In genomic region chr20:62710886-62711702, GRCh38 we compare ENCODE assay signal across 11 cellular contexts. TPM values are rescaled to one million over a fixed set of nuclear protein-coding genes. Genes with fewer than 3 reads are reported as not detected.
DNase-seq lines count a peak whose midpoint lies in the region; ATAC-seq, FAIRE-seq and TF ChIP-seq lines count a peak whose summit lies in the region.
"Had no signal": no experiment of that assay in that cellular context is flagged by ENCODE, and none has a peak within 500 bp of the region (broad histone marks: within the 10 kb centered on the region; RNA-seq: fewer than 3 reads in every experiment).

No MANE protein-coding gene starts in this region.

- H3K27me3 ChIP-seq in right cardiac atrium (ENCODE audit: control insufficient read depth, insufficient read depth) (no peaks in the 10 kb centered on the region), PC-9 (ENCODE audit: insufficient read depth, low read depth) (no peaks in the 10 kb centered on the region), bronchial epithelial cell (ENCODE audit: control insufficient read depth, insufficient read depth, low read length) (peaks cover 57% of the 10 kb centered on the region), stomach (peaks cover 24 to 84% (median 41%) of the 10 kb centered on the region in 3 donors)

- TF ChIP-seq CTCF in PC-9 (conservative IDR thresholded peaks at IDR 0.05) (no peak), bronchial epithelial cell (IDR thresholded peaks at IDR 0.05; ENCODE audit: insufficient read depth, low read length, severe bottlenecking) (no peak), stomach (IDR thresholded peaks at IDR 0.05) (no peak)

- no peak for FAIRE-seq in bronchial epithelial cell (lab: Jason Lieb, UNC)
- FAIRE-seq: small intestine had no signal

- H3K36me3 ChIP-seq in PC-9 (ENCODE audit: low read depth) (no peaks in the 10 kb centered on the region), bronchial epithelial cell (ENCODE audit: control insufficient read depth, insufficient read depth, low read length) (no peaks in the 10 kb centered on the region), stomach (no peaks in the 10 kb centered on the region)

- TF ChIP-seq POLR2A in stomach (IDR thresholded peaks at IDR 0.05) = no peak

- peak overlapping the region; percentile 73 for H3K4me2 ChIP-seq in PC-9

- H4K20me1 ChIP-seq in PC-9 (ENCODE audit: insufficient read depth) = no peaks in the 10 kb centered on the region; the same call in 1 of the 2 replicates

- POLR2A ChIA-PET in PC-9 (lab: Charles Lee; ENCODE audit: unreplicated experiment) = no interaction called here

- no peaks in the 10 kb centered on the region for H3K9me2 ChIP-seq in PC-9 (ENCODE audit: insufficient read depth)

- WGBS in right cardiac atrium = 56% methylated on average over 23 of the region's 23 CpGs
- WGBS in stomach, 5 donors = 30 to 53% (median 39%) methylated on average over 5 to 23 of the region's 23 CpGs

- peaks cover 16% of the 10 kb centered on the region; the same call in 1 of the 2 replicates for H3F3A ChIP-seq in PC-9 (ENCODE audit: insufficient read depth, low read depth)

- H2AFZ ChIP-seq in PC-9 = no peak overlapping the region

- H3K9me3 ChIP-seq in right cardiac atrium (ENCODE audit: control insufficient read depth, low read length) = no peaks in the 10 kb centered on the region
- H3K9me3 ChIP-seq in PC-9 (ENCODE audit: insufficient read depth, low read depth) = no peaks in the 10 kb centered on the region
- no peaks in the 10 kb centered on the region for H3K9me3 ChIP-seq in stomach

- H3K27ac ChIP-seq in right cardiac atrium (ENCODE audit: low read length) (no peak overlapping the region), PC-9 (no peak overlapping the region), stomach (no peak overlapping the region)

- H3K4me1 ChIP-seq in right cardiac atrium (ENCODE audit: control insufficient read depth, insufficient read depth, low read length) (no peaks in the 10 kb centered on the region), PC-9 (replicated peaks; ENCODE audit: insufficient read depth) (peaks cover 19% of the 10 kb centered on the region), stomach (peaks cover 14 to 37% (median 25%) of the 10 kb centered on the region in 4 donors)

- ATAC-seq in right cardiac atrium (no peak), Right ventricle myocardium superior (ENCODE audit: poor library complexity) (no peak), HG02642 (IDR thresholded peaks at IDR 0.05; ENCODE audit: poor library complexity, unreplicated experiment) (no peak), GM19455 (IDR thresholded peaks at IDR 0.05; ENCODE audit: unreplicated experiment) (no peak)

- DNase-seq in right cardiac atrium (peak in 2 of 3 donors; percentile 42 to 46), Right ventricle myocardium superior (no peak), PC-9 (peak; percentile 81 to 84), bronchial epithelial cell (ENCODE audit: low read depth) (peak; percentile 7), stomach (peak; percentile 62), C1 segment of cervical spinal cord (lab: John Stamatoyannopoulos, UW) (no peak)
- DNase-seq: DND-41, foreskin melanocyte, small intestine had no signal

- TF ChIP-seq EP300 in stomach (IDR thresholded peaks at IDR 0.05) = no peak

- CTCF ChIA-PET in PC-9 (lab: Charles Lee) = interaction anchor here (0.5 kb wide), 1 partner anchor 922 kb away, joined by 3 read pairs; no protein-coding TSS in a partner anchor

- H3K4me3 ChIP-seq in right cardiac atrium (ENCODE audit: low read length) (no peak overlapping the region), PC-9 (peak overlapping the region; percentile 53), bronchial epithelial cell (ENCODE audit: low read depth, low read length) (no peak overlapping the region), stomach (no peak overlapping the region)

- H3K79me2 ChIP-seq in PC-9 (ENCODE audit: low read depth) = peaks cover 36% of the 10 kb centered on the region

- BruUV-seq in PC-9 (replicated peaks; lab: Mats Ljungman, UMichigan) = no TSS peak

- intact Hi-C loops in right cardiac atrium (cut with DNase I) (no loop called here), Right ventricle myocardium superior (cut with DNase I) (no loop called here), PC-9 (cut with micrococcal nuclease; ENCODE audit: unreplicated experiment) (no loop called here), stomach (cut with DNase I; ENCODE audit: low total_unique reads) (no loop called here)

RNA-seq across cellular contexts. Expression of gene NTSR1, which starts 2.5 kb away (rescaled TPM):
- total RNA-seq in right cardiac atrium (under 1 TPM in 1 of 4 donors, not detected in 3; 0.06 TPM), Right ventricle myocardium superior (not detected), PC-9 (2021) (0.98 and 1.3 TPM in 2 replicates), bronchial epithelial cell (not detected in 2 replicates), stomach (10 to 100 TPM in 1 of 5 donors, not detected in 4; 15.9 TPM)
- polyA plus RNA-seq in right cardiac atrium (not detected), stomach (under 1 TPM in 2 of 3 donors, not detected in 1; 0.06 to 0.28 TPM)

Comparison
In these comparisons a context has a peak if more than half of its experiments do, and no peak if none do; other contexts are left out.
1. DNase-seq: peak in right cardiac atrium (2 of 3), PC-9 (2 of 2), bronchial epithelial cell (single experiment) and stomach (single experiment); none in Right ventricle myocardium superior (single experiment) and C1 segment of cervical spinal cord (0 of 14).